In genomic region chr1:48924099-48924498, GRCh38 we compare ENCODE assay signal across 10 cellular contexts.
"Had no signal": no experiment of that assay in that cellular context is flagged by ENCODE, and none has a peak within 500 bp of the region (broad histone marks: within the 10 kb centered on the region; RNA-seq: fewer than 3 reads in every experiment).

No MANE protein-coding gene starts in this region.

- H2AFZ ChIP-seq: GM23248 had no signal

- H3K4me2 ChIP-seq: KMS-11 had no signal

- H3K9ac ChIP-seq: GM23248, KMS-11 had no signal

- DNase-seq: GM23248, GOT3, H7, KBM-7 had no signal

- H3K4me3 ChIP-seq: GM23248, HAP-1 had no signal

- H3K36me3 Mint-ChIP-seq: IgD-negative memory B cell had no signal

- H3K4me3 Mint-ChIP-seq: IgD-negative memory B cell had no signal

- H3K9me3 ChIP-seq: HAP-1 had no signal

- H3K27ac ChIP-seq: GM23248, HL-60, KMS-11 had no signal

- ATAC-seq: HCT116, HepG2 had no signal

- H3K27me3 Mint-ChIP-seq: IgD-negative memory B cell had no signal

- H3K36me3 ChIP-seq: HAP-1 had no signal

- H3K4me1 ChIP-seq: HAP-1 had no signal
